16 cellular contexts compared by ENCODE assay signal in genomic region chr6:20716865-20717264, GRCh38.
DNase-seq lines count a peak whose midpoint lies in the region; ATAC-seq, FAIRE-seq and TF ChIP-seq lines count a peak whose summit lies in the region.
"Had no signal": no experiment of that assay in that cellular context is flagged by ENCODE, and none has a peak within 500 bp of the region (broad histone marks: within the 10 kb centered on the region; RNA-seq: fewer than 3 reads in every experiment).

No MANE protein-coding gene starts in this region.

- H3K36me3 ChIP-seq in small intestine (ENCODE audit: control insufficient read depth in 2 of 2, insufficient read depth in 2 of 2, low read length in 2 of 2): no peaks in the 10 kb centered on the region

- H3K9me3 Mint-ChIP-seq in stimulated activated naive CD8-positive, alpha-beta T cell treated with anti-CD3 and anti-CD28 coated beads, Interleukin-15, amount 100 ng/mL, for 72 hours: peaks cover 0 to 3% of the 10 kb centered on the region in 2 donors
- no peaks in the 10 kb centered on the region for H3K9me3 Mint-ChIP-seq in glutamatergic neuron (ENCODE audit: unreplicated experiment)
- H3K9me3 Mint-ChIP-seq: activated naive CD8-positive, alpha-beta T cell treated with anti-CD3 and anti-CD28 coated beads, Interleukin-2, amount 10 ng/mL, durations not matched to agents 7 days and 5 days had no signal

- no peaks in the 10 kb centered on the region for H3K36me3 Mint-ChIP-seq in glutamatergic neuron (ENCODE audit: unreplicated experiment)

- ATAC-seq in stimulated activated naive CD8-positive, alpha-beta T cell treated with anti-CD3 and anti-CD28 coated beads, Interleukin-15, amount 100 ng/mL, for 72 hours: peak; percentile 45
- no peak for ATAC-seq in stimulated activated naive CD8-positive, alpha-beta T cell treated with anti-CD3 and anti-CD28 coated beads, Interleukin-15, Interleukin-2, amounts not matched to agents 100 U/mL and 50 U/mL, for 24 hours
- ATAC-seq in GM21786 (IDR thresholded peaks at IDR 0.05; ENCODE audit: unreplicated experiment): peak; percentile 62
- ATAC-seq in HG03280 (IDR thresholded peaks at IDR 0.05; ENCODE audit: unreplicated experiment): peak; percentile 67
- ATAC-seq: A549, SK-N-SH treated with all-trans-retinoic acid at 6 μM for 48 hours had no signal

- no peaks in the 10 kb centered on the region for H3K27me3 Mint-ChIP-seq in stimulated activated naive CD8-positive, alpha-beta T cell treated with anti-CD3 and anti-CD28 coated beads, Interleukin-15, amount 100 ng/mL, for 72 hours
- no peaks in the 10 kb centered on the region for H3K27me3 Mint-ChIP-seq in glutamatergic neuron (ENCODE audit: unreplicated experiment)
- H3K27me3 Mint-ChIP-seq: activated naive CD8-positive, alpha-beta T cell treated with anti-CD3 and anti-CD28 coated beads, Interleukin-2, amount 10 ng/mL, durations not matched to agents 7 days and 5 days had no signal

- no peaks in the 10 kb centered on the region for H3K9me3 ChIP-seq in small intestine (ENCODE audit: control insufficient read depth, low read depth)
- H3K9me3 ChIP-seq: A549 had no signal

- H3K4me1 Mint-ChIP-seq in stimulated activated naive CD8-positive, alpha-beta T cell treated with anti-CD3 and anti-CD28 coated beads, Interleukin-15, amount 100 ng/mL, for 72 hours: peaks cover 30% of the 10 kb centered on the region
- H3K4me1 Mint-ChIP-seq in glutamatergic neuron (ENCODE audit: low read depth, unreplicated experiment): no peaks in the 10 kb centered on the region

- TF ChIP-seq CTCF in glutamatergic neuron (IDR thresholded peaks at IDR 0.05; ENCODE audit: partially characterized antibody, unreplicated experiment): no peak

- no peak overlapping the region for H3K27ac Mint-ChIP-seq in stimulated activated naive CD8-positive, alpha-beta T cell treated with anti-CD3 and anti-CD28 coated beads, Interleukin-15, amount 100 ng/mL, for 72 hours
- no peak overlapping the region for H3K27ac Mint-ChIP-seq in glutamatergic neuron (ENCODE audit: unreplicated experiment)
- H3K27ac Mint-ChIP-seq: activated naive CD8-positive, alpha-beta T cell treated with anti-CD3 and anti-CD28 coated beads, Interleukin-2, amount 10 ng/mL, durations not matched to agents 7 days and 5 days had no signal

- H3K4me3 ChIP-seq in small intestine (ENCODE audit: low read depth in 1 of 2, low read length in 2 of 2): no peak overlapping the region
- H3K4me3 ChIP-seq: A549 had no signal

- no peaks in the 10 kb centered on the region for H3K4me1 ChIP-seq in small intestine (ENCODE audit: control insufficient read depth in 2 of 2, insufficient read depth in 1 of 2, low read depth in 1 of 2, low read length in 1 of 2)

- no peak for FAIRE-seq in small intestine (lab: Jason Lieb, UNC)
- FAIRE-seq: A549 had no signal

- H3K27me3 ChIP-seq in small intestine (ENCODE audit: control insufficient read depth in 2 of 2, insufficient read depth in 2 of 2, low read length in 2 of 2): no peaks in the 10 kb centered on the region

- H3K4me3 Mint-ChIP-seq in stimulated activated naive CD8-positive, alpha-beta T cell treated with anti-CD3 and anti-CD28 coated beads, Interleukin-15, amount 100 ng/mL, for 72 hours: no peak overlapping the region
- no peak overlapping the region for H3K4me3 Mint-ChIP-seq in glutamatergic neuron (ENCODE audit: unreplicated experiment)
- H3K4me3 Mint-ChIP-seq: activated naive CD8-positive, alpha-beta T cell treated with anti-CD3 and anti-CD28 coated beads, Interleukin-2, amount 10 ng/mL, durations not matched to agents 7 days and 5 days had no signal

- 61 to 80% (median 78%) methylated on average over 1 of the region's 1 CpG for WGBS in small intestine, 3 donors

- no peak for DNase-seq in stimulated activated naive CD8-positive, alpha-beta T cell treated with anti-CD3 and anti-CD28 coated beads, Interleukin-15, amount 100 ng/mL, for 72 hours
- no peak for DNase-seq in stimulated activated naive CD8-positive, alpha-beta T cell treated with anti-CD3 and anti-CD28 coated beads, Interleukin-15, Interleukin-2, amounts not matched to agents 100 U/mL and 50 U/mL, for 24 hours
- DNase-seq in glutamatergic neuron (no peak), NCI-H524 treated with DMSO at 0.1 percent for 48 hours (lab: John Stamatoyannopoulos, UW) (no peak), SIG-M5 treated with dmso at 0.1 percent for 504 hours (lab: John Stamatoyannopoulos, UW; ENCODE audit: unreplicated experiment) (no peak), small intestine (no peak)
- DNase-seq: activated CD4-positive, alpha-beta T cell treated with anti-CD3 and anti-CD28 coated beads, Interleukin-2, amount 50 U/mL, for 1 hour; activated naive CD8-positive, alpha-beta T cell treated with anti-CD3 and anti-CD28 coated beads, Interleukin-2, amount 10 ng/mL, durations not matched to agents 7 days and 5 days; DND-41; KG1; NCI-H2171 treated with DMSO at 0.1 percent for 48 hours; stimulated activated CD4-positive, alpha-beta T cell treated with anti-CD3 and anti-CD28 coated beads, Interleukin-1b, Interleukin-23, amount 100 ng/mL, for 48 hours had no signal

- no peak overlapping the region for H3K27ac ChIP-seq in small intestine (ENCODE audit: low read depth in 1 of 2, low read length in 1 of 2)
- H3K27ac ChIP-seq: A549 had no signal
